Comparison of ENCODE assay signal across 15 cellular contexts in the genomic region with DNA sequence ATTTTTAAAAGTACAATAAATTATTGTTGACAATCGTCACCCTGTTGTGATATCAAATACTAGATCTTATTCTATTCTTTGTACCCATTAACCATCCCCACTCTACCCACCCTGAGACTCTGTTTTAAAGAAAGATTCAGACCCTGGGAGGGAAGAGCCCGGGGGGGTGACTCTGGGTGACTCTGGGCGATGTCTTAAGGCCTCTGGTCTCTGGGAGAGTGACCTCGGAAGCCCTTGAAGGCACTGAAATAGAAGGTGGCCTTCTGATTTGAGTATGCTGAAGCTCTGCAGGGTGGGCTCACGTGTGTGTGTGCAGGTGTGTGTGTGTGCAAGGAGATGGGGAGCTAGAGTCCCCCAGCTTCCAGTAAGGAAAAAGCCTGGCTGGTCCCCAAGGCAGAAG. TPM values are rescaled to one million over a fixed set of nuclear protein-coding genes. Genes with fewer than 3 reads are reported as not detected.
A peak's percentile ranks its signal among the peaks of the same experiment; 100 is the strongest.
DNase-seq lines count a peak whose midpoint lies in the region; ATAC-seq and TF ChIP-seq lines count a peak whose summit lies in the region.
"Had no signal": no experiment of that assay in that cellular context is flagged by ENCODE, and none has a peak within 500 bp of the region (broad histone marks: within the 10 kb centered on the region; RNA-seq: fewer than 3 reads in every experiment).

No MANE protein-coding gene starts in this region.

- H3K4me3 ChIP-seq in rectal smooth muscle tissue (ENCODE audit: low read length), result peak overlapping the region; percentile 29
- H3K4me3 ChIP-seq: coronary artery had no signal

- no peaks in the 10 kb centered on the region for H3K27me3 ChIP-seq in rectal smooth muscle tissue (ENCODE audit: control insufficient read depth, insufficient read depth, low read length)

- no peak overlapping the region for H3K9ac ChIP-seq in rectal smooth muscle tissue (ENCODE audit: low read length)

- intact Hi-C loops in CD14-positive monocyte (cut with micrococcal nuclease), result no loop called here

- ATAC-seq in T-helper 17 cell (no peak), GM21786 (IDR thresholded peaks at IDR 0.05; ENCODE audit: unreplicated experiment) (no peak), HG02678 (IDR thresholded peaks at IDR 0.05; ENCODE audit: unreplicated experiment) (no peak)

- no peaks in the 10 kb centered on the region for H3K9me3 ChIP-seq in T-helper 17 cell (ENCODE audit: control insufficient read depth, low read length, poor library complexity, severe bottlenecking)

- H3K27ac Mint-ChIP-seq in CD14-positive monocyte, result peak overlapping the region in 3 of 7 donors; percentile 6 to 80 (median 72)
- H3K27ac Mint-ChIP-seq in T-helper 17 cell, result peak overlapping the region; percentile 27
- H3K27ac Mint-ChIP-seq in immature natural killer cell, result peak overlapping the region in 4 of 6 donors; percentile 25 to 56 (median 48)
- H3K27ac Mint-ChIP-seq in osteocyte (ENCODE audit: unreplicated experiment), result no peak overlapping the region
- H3K27ac Mint-ChIP-seq: activated naive CD4-positive, alpha-beta T cell treated with anti-CD3 and anti-CD28 coated beads, Interleukin-2, amount 10 ng/mL, durations not matched to agents 7 days and 5 days had no signal

- peaks cover 22 to 45% of the 10 kb centered on the region in 2 donors for H3K36me3 Mint-ChIP-seq in CD14-positive monocyte
- no peaks in the 10 kb centered on the region for H3K36me3 Mint-ChIP-seq in T-helper 17 cell (ENCODE audit: low read depth)
- peaks cover 0 to 9% (median 4%) of the 10 kb centered on the region in 3 donors for H3K36me3 Mint-ChIP-seq in immature natural killer cell
- no peaks in the 10 kb centered on the region for H3K36me3 Mint-ChIP-seq in osteocyte (ENCODE audit: unreplicated experiment)

- peaks cover 0 to 2% (median 1%) of the 10 kb centered on the region in 3 donors for H3K27me3 Mint-ChIP-seq in CD14-positive monocyte (ENCODE audit: low read depth in 3 of 3)
- H3K27me3 Mint-ChIP-seq in T-helper 17 cell, result no peaks in the 10 kb centered on the region
- peaks cover 0 to 8% (median 3%) of the 10 kb centered on the region in 3 donors for H3K27me3 Mint-ChIP-seq in immature natural killer cell (ENCODE audit: low read depth in 3 of 3)
- peaks cover 22% of the 10 kb centered on the region for H3K27me3 Mint-ChIP-seq in osteocyte (ENCODE audit: unreplicated experiment)

- no peak for TF ChIP-seq CTCF in CD14-positive monocyte (IDR thresholded peaks at IDR 0.05)
- no peak for TF ChIP-seq CTCF in osteocyte (IDR thresholded peaks at IDR 0.05)

- H3K27ac ChIP-seq in rectal smooth muscle tissue (ENCODE audit: low read depth, low read length), result no peak overlapping the region
- H3K27ac ChIP-seq: C4-2B, coronary artery had no signal

- H3K9me3 Mint-ChIP-seq in CD14-positive monocyte, result peaks cover 0 to 3% (median 0%) of the 10 kb centered on the region in 7 donors
- H3K9me3 Mint-ChIP-seq in immature natural killer cell, result no peaks in the 10 kb centered on the region
- peaks cover 23% of the 10 kb centered on the region for H3K9me3 Mint-ChIP-seq in osteocyte (ENCODE audit: unreplicated experiment)

- H3K36me3 ChIP-seq in rectal smooth muscle tissue (ENCODE audit: control insufficient read depth, insufficient read depth, low read length), result no peaks in the 10 kb centered on the region

- DNase-seq in CD14-positive monocyte (ENCODE audit: low spot score) (peak; percentile 5), T-helper 17 cell (no peak), immature natural killer cell (no peak), osteocyte (ENCODE audit: extremely low spot score, unreplicated experiment) (no peak)
- DNase-seq in activated naive CD4-positive, alpha-beta T cell treated with Interleukin-2 at 50 U/mL for 16 hours, result no peak
- DNase-seq: activated naive CD4-positive, alpha-beta T cell treated with anti-CD3 and anti-CD28 coated beads, Interleukin-2, amount 10 ng/mL, durations not matched to agents 7 days and 5 days; foreskin melanocyte; NCI-H187 treated with DMSO at 0.1 percent for 48 hours; stimulated activated CD4-positive, alpha-beta T cell treated with anti-CD3 and anti-CD28 coated beads, Interleukin-4, amount 100 ng/mL, for 1 hour had no signal

- H3K4me1 Mint-ChIP-seq in CD14-positive monocyte, result peaks cover 43% of the 10 kb centered on the region
- no peaks in the 10 kb centered on the region for H3K4me1 Mint-ChIP-seq in T-helper 17 cell
- H3K4me1 Mint-ChIP-seq in immature natural killer cell, result peaks cover 39 to 44% of the 10 kb centered on the region in 2 donors
- no peaks in the 10 kb centered on the region for H3K4me1 Mint-ChIP-seq in osteocyte (ENCODE audit: unreplicated experiment)
- H3K4me1 Mint-ChIP-seq: activated naive CD4-positive, alpha-beta T cell treated with anti-CD3 and anti-CD28 coated beads, Interleukin-2, amount 10 ng/mL, durations not matched to agents 7 days and 5 days had no signal

- H3K4me1 ChIP-seq in rectal smooth muscle tissue (ENCODE audit: control insufficient read depth, insufficient read depth, low read length), result no peaks in the 10 kb centered on the region

- no peak overlapping the region for H3K4me3 Mint-ChIP-seq in CD14-positive monocyte
- no peak overlapping the region for H3K4me3 Mint-ChIP-seq in T-helper 17 cell
- no peak overlapping the region for H3K4me3 Mint-ChIP-seq in immature natural killer cell
- H3K4me3 Mint-ChIP-seq in osteocyte (ENCODE audit: unreplicated experiment), result no peak overlapping the region
- H3K4me3 Mint-ChIP-seq: activated naive CD4-positive, alpha-beta T cell treated with anti-CD3 and anti-CD28 coated beads, Interleukin-2, amount 10 ng/mL, durations not matched to agents 7 days and 5 days had no signal

RNA-seq across cellular contexts. Expression of gene ADAP1, which starts 9.7 kb away (rescaled TPM):
- polyA plus RNA-seq in CD14-positive monocyte, result 10 to 100 TPM; 49.1 to 72.2 TPM
- 10 to 100 TPM in 1 of 2 donors, 1 to 10 TPM in 1; 6.7 to 15.4 TPM for total RNA-seq in T-helper 17 cell
- 10 to 100 TPM; 49.7 to 72.1 (median 55.1) TPM for polyA plus RNA-seq in immature natural killer cell
- 5.8 and 7.0 TPM in 2 replicates for total RNA-seq in osteocyte

RNA-seq across cellular contexts. Expression of gene COX19, which starts 30.6 kb away (rescaled TPM):
- polyA plus RNA-seq in CD14-positive monocyte (1 to 10 TPM; 7.4 to 7.6 TPM), immature natural killer cell (10 to 100 TPM; 12.7 to 24.0 (median 18.1) TPM)
- total RNA-seq in T-helper 17 cell (10 to 100 TPM; 40.1 to 43.2 TPM), osteocyte (11.2 and 11.4 TPM in 2 replicates)

RNA-seq across cellular contexts. Expression of gene CYP2W1, which starts 38.2 kb away (rescaled TPM):
- not detected for polyA plus RNA-seq in CD14-positive monocyte
- not detected for total RNA-seq in T-helper 17 cell
- not detected for polyA plus RNA-seq in immature natural killer cell
- not detected in 2 replicates for total RNA-seq in osteocyte
- total RNA-seq: endothelial cell of umbilical vein had no signal
- polyA plus RNA-seq: endothelial cell of umbilical vein had no signal
